In genomic region chr16:28063611-28064061, GRCh38 we compare ENCODE assay signal across 12 cellular contexts. TPM values are rescaled to one million over a fixed set of nuclear protein-coding genes. Genes with fewer than 3 reads are reported as not detected.
DNase-seq lines count a peak whose midpoint lies in the region; ATAC-seq and TF ChIP-seq lines count a peak whose summit lies in the region.
"Had no signal": no experiment of that assay in that cellular context is flagged by ENCODE, and none has a peak within 500 bp of the region (broad histone marks: within the 10 kb centered on the region; RNA-seq: fewer than 3 reads in every experiment).

Gene GSG1L, minus strand, starts transcription at chr16:28063714. Its CDS starts 290 bp downstream, at chr16:28063424.

- H3K27ac Mint-ChIP-seq in activated T-cell treated with anti-CD3 and anti-CD28 coated beads, Interleukin-2, amount 50 U/mL, for 72 hours, result no peak within 1 kb of the TSS
- H3K27ac Mint-ChIP-seq in type B pancreatic cell, result no peak within 1 kb of the TSS

- no peaks in the 10 kb centered on the region for H3K36me3 Mint-ChIP-seq in activated T-cell treated with anti-CD3 and anti-CD28 coated beads, Interleukin-2, amount 50 U/mL, for 72 hours (ENCODE audit: insufficient read depth in 2 of 2)
- H3K36me3 Mint-ChIP-seq in type B pancreatic cell, result no peaks in the 10 kb centered on the region
- H3K36me3 Mint-ChIP-seq: CD4-positive, alpha-beta memory T cell had no signal

- DNase-seq in activated T-cell treated with anti-CD3 and anti-CD28 coated beads, Interleukin-2, amount 50 U/mL, for 72 hours, result peak in 1 of 2 donors; percentile 11
- DNase-seq in activated T-cell treated with anti-CD3 and anti-CD28 coated beads for 4 hours, result no peak
- no peak for DNase-seq in astrocyte of the cerebellum (ENCODE audit: low read depth)
- DNase-seq in left kidney (ENCODE audit: low read depth, low spot score), result peak; percentile 63
- no peak for DNase-seq in type B pancreatic cell (ENCODE audit: extremely low spot score, unreplicated experiment)
- DNase-seq in stimulated activated CD4-positive, alpha-beta T cell treated with anti-CD3 and anti-CD28 coated beads, Interleukin-1b, Interleukin-23, amount 100 ng/mL, for 48 hours, result no peak
- no peak for DNase-seq in NCI-H2196 treated with DMSO at 0.1 percent for 48 hours (lab: John Stamatoyannopoulos, UW; ENCODE audit: unreplicated experiment)
- DNase-seq: CD4-positive, alpha-beta memory T cell; kidney; NCI-H2107; stimulated activated CD4-positive, alpha-beta T cell treated with anti-CD3 and anti-CD28 coated beads, Interleukin-2, amount 100 ng/mL, for 48 hours had no signal

- ATAC-seq in activated T-cell treated with anti-CD3 and anti-CD28 coated beads, Interleukin-2, amount 50 U/mL, for 72 hours (replicated peaks in 1 of 2), result peak; percentile 54 to 58
- no peak for ATAC-seq in HG03442 (IDR thresholded peaks at IDR 0.05; ENCODE audit: unreplicated experiment)

- H3K9me3 Mint-ChIP-seq in activated T-cell treated with anti-CD3 and anti-CD28 coated beads, Interleukin-2, amount 50 U/mL, for 72 hours, result no peaks in the 10 kb centered on the region
- no peaks in the 10 kb centered on the region for H3K9me3 Mint-ChIP-seq in type B pancreatic cell

- H3K4me1 Mint-ChIP-seq in activated T-cell treated with anti-CD3 and anti-CD28 coated beads, Interleukin-2, amount 50 U/mL, for 72 hours (ENCODE audit: low read depth), result peaks cover 8% of the 10 kb centered on the region
- H3K4me1 Mint-ChIP-seq in type B pancreatic cell (ENCODE audit: unreplicated experiment), result peaks cover 7% of the 10 kb centered on the region

- peak within 1 kb of the TSS; percentile 26 for H3K4me3 ChIP-seq in astrocyte of the cerebellum (ENCODE audit: low read depth, low read length)

- peak within 1 kb of the TSS; percentile 51 to 62 for H3K4me3 Mint-ChIP-seq in activated T-cell treated with anti-CD3 and anti-CD28 coated beads, Interleukin-2, amount 50 U/mL, for 72 hours
- peak within 1 kb of the TSS; percentile 74 for H3K4me3 Mint-ChIP-seq in type B pancreatic cell

- no peak for TF ChIP-seq CTCF in astrocyte of the cerebellum (IDR thresholded peaks at IDR 0.05; ENCODE audit: low read depth, low read length, missing control alignments)
- peak; percentile 53 for TF ChIP-seq CTCF in type B pancreatic cell (conservative IDR thresholded peaks at IDR 0.05)

- in situ Hi-C loops in astrocyte of the cerebellum (cut with HindIII; ENCODE audit: low sequenced_read_pairs), result no loop called here

- H3K27me3 Mint-ChIP-seq in activated T-cell treated with anti-CD3 and anti-CD28 coated beads, Interleukin-2, amount 50 U/mL, for 72 hours (ENCODE audit: low read depth), result peaks cover 50% of the 10 kb centered on the region
- H3K27me3 Mint-ChIP-seq in type B pancreatic cell, result peaks cover 82% of the 10 kb centered on the region

RNA-seq across cellular contexts. Expression of gene GSG1L, which starts in this region (rescaled TPM):
- not detected for total RNA-seq in activated T-cell treated with anti-CD3 and anti-CD28 coated beads, Interleukin-2, amount 50 U/mL, for 72 hours
- total RNA-seq in type B pancreatic cell (ENCODE audit: low replicate concordance), result 1.4 and 26.2 TPM in 2 replicates
- total RNA-seq: CD4-positive, alpha-beta memory T cell; kidney had no signal

Comparison
In these comparisons a context has a peak if more than half of its experiments do, and no peak if none do; other contexts are left out.
1. Peak in ATAC-seq in activated T-cell treated with anti-CD3 and anti-CD28 coated beads, Interleukin-2, amount 50 U/mL, for 72 hours; RNA of the gene not detected or under 1 TPM.